In the genomic region with DNA sequence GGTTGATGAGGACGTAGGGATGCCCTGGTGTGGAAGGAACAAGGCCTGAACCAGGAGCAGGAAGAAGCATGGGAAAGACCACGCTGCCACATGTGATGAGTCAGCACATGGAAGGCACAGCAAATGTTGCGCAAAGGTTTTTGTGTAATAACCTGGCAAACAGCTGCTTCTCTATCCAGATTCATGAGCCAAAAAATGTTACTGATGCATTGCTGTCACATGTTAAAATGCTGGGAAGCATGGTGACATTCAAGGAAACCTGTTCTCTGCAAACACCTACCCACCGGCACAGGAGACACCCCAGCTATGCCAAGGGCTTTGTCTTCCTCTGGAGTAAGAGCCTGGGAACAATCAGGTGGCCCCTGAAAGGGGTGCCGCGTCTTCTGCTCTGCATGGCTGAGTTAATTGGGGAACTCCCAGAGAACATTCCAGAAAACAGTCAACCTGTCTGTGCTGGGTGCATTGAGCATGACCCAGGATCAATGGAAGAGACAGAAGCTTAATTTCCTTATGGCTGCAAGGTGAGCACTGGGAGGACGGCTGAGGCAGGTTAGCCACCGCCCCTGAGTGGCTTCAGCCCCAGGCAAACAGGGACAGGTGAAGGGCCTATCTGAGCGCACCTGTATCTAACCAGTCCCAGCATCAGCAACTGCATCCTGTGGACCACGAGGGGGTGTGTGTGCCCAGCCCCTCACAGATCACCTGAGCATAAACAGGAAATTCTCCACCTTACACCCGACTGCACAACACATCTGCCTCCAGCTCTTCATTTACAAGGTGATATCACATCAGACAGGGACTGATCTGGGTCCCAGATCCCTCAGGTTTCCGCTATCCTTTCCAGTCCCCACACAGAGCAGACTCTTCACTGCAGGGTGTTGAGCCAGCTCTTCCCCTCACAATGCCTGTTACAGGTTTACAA, we compare ENCODE assay signal across 9 cellular contexts.
A peak's percentile ranks its signal among the peaks of the same experiment; 100 is the strongest.
DNase-seq lines count a peak whose midpoint lies in the region; ATAC-seq and TF ChIP-seq lines count a peak whose summit lies in the region.
"Had no signal": no experiment of that assay in that cellular context is flagged by ENCODE, and none has a peak within 500 bp of the region (broad histone marks: within the 10 kb centered on the region; RNA-seq: fewer than 3 reads in every experiment).

No MANE protein-coding gene starts in this region.

- TF ChIP-seq RAD21 in HCT116 (IDR thresholded peaks at IDR 0.05; ENCODE audit: low read depth) (no peak), liver (IDR thresholded peaks at IDR 0.05) (no peak)

- no TSS peak for BruUV-seq in HCT116 (replicated peaks; lab: Mats Ljungman, UMichigan)

- H3K4me3 ChIP-seq in HCT116 (replicated peaks in 1 of 2; ENCODE audit: low read depth in 1 of 2, low read length in 2 of 2): no peak overlapping the region
- H3K4me3 ChIP-seq in liver (ENCODE audit: low read depth in 1 of 3, low read length in 3 of 3): no peak overlapping the region
- H3K4me3 ChIP-seq: SK-N-MC had no signal

- H2AFZ ChIP-seq in HCT116 (ENCODE audit: low read depth, low read length, poor library complexity, severe bottlenecking): peak overlapping the region; percentile 77

- H3K9ac ChIP-seq in HCT116 (ENCODE audit: low read length) (no peak overlapping the region), liver (ENCODE audit: low read depth in 1 of 2, low read length in 2 of 2) (no peak overlapping the region)

- H3K4me3 Mint-ChIP-seq in CD14-positive monocyte: peak overlapping the region in 1 of 2 donors; percentile 46

- RAD21 ChIA-PET in HCT116 (lab: Charles Lee; ENCODE audit: low non-redundant PET in 1 of 2, low total read pairs in 2 of 2, uncharacterized antibody in 2 of 2, unreplicated experiment in 2 of 2): interaction anchor here (0.5 to 2.0 kb wide), 5 partner anchors 15 to 131 kb away, joined by 3 to 4 read pairs (median 4); no protein-coding TSS in a partner anchor

- CTCF ChIA-PET in HCT116 (lab: Charles Lee): interaction anchor here (0.7 to 4.0 kb wide), 21 partner anchors 8 to 289 kb away, joined by 3 to 63 read pairs (median 7); no protein-coding TSS in a partner anchor

- ATAC-seq in HCT116 (peak; percentile 18; the same call in 1 of the 2 replicates), HG02642 (IDR thresholded peaks at IDR 0.05; ENCODE audit: poor library complexity, unreplicated experiment) (no peak)

- H4K20me1 ChIP-seq in HCT116 (ENCODE audit: insufficient read depth): no peaks in the 10 kb centered on the region

- intact Hi-C loops in CD14-positive monocyte (cut with micrococcal nuclease) (no loop called here), HCT116 (cut with micrococcal nuclease) (loop anchor here (5.0 kb wide), 1 partner anchor 129 kb away; no protein-coding TSS in a partner anchor)

- H3K27me3 ChIP-seq in HCT116 (ENCODE audit: insufficient read depth, low read length) (no peaks in the 10 kb centered on the region), liver (ENCODE audit: control insufficient read depth in 4 of 4, insufficient read depth in 4 of 4, low read length in 3 of 4) (no peaks in the 10 kb centered on the region)

- H3K79me2 ChIP-seq in HCT116 (ENCODE audit: insufficient read depth, low read length): no peaks in the 10 kb centered on the region

- peaks cover 28% of the 10 kb centered on the region for H3K4me1 Mint-ChIP-seq in CD14-positive monocyte

- H3K36me3 ChIP-seq in HCT116 (ENCODE audit: control insufficient read depth in 1 of 2, insufficient read depth in 2 of 2, low read length in 2 of 2) (no peaks in the 10 kb centered on the region), liver (ENCODE audit: control insufficient read depth in 4 of 4, insufficient read depth in 3 of 4, low read depth in 1 of 4, low read length in 3 of 4) (no peaks in the 10 kb centered on the region)

- DNase-seq in CD14-positive monocyte (ENCODE audit: low spot score): peak; percentile 71
- DNase-seq in HCT116 (ENCODE audit: low read depth, low spot score): no peak
- peak; percentile 67 for DNase-seq in activated effector memory CD4-positive, alpha-beta T cell treated with anti-CD3 and anti-CD28 coated beads, Interleukin-2, amount 50 U/mL, for 16 hours
- DNase-seq in RKO (ENCODE audit: low spot score): no peak
- DNase-seq in DMS79 treated with DMSO at 0.1 percent for 48 hours (lab: John Stamatoyannopoulos, UW): no peak
- DNase-seq in NCI-H2029 treated with DMSO at 0.1 percent for 48 hours (lab: John Stamatoyannopoulos, UW): no peak

- POLR2A ChIA-PET in HCT116 (lab: Charles Lee): interaction anchor here (1.0 kb wide), 1 partner anchor 17 kb away, joined by 4 read pairs; no protein-coding TSS in a partner anchor

- H3K9me3 ChIP-seq in HCT116 (ENCODE audit: control insufficient read depth in 1 of 2, insufficient read depth in 1 of 2, low read depth in 1 of 2, low read length in 2 of 2): no peaks in the 10 kb centered on the region
- H3K9me3 ChIP-seq in liver (ENCODE audit: control insufficient read depth in 4 of 4, low read length in 3 of 4): no peaks in the 10 kb centered on the region

- H3K4me2 ChIP-seq in HCT116 (ENCODE audit: low read length): peak overlapping the region; percentile 6; the same call in 1 of the 2 replicates

- TF ChIP-seq POLR2A in HCT116 (IDR thresholded peaks at IDR 0.05; ENCODE audit: borderline replicate concordance, extremely low read depth, insufficient read depth, insufficient read length): no peak

- WGBS in liver: 64% methylated on average over 12 of the region's 12 CpGs

- H3K4me1 ChIP-seq in HCT116 (ENCODE audit: control insufficient read depth in 1 of 2, insufficient read depth in 2 of 2, low read length in 2 of 2): peaks cover 0 to 4% of the 10 kb centered on the region in 2 experiments; a peak in 1 of 4 replicates
- H3K4me1 ChIP-seq in liver (ENCODE audit: control insufficient read depth in 4 of 4, insufficient read depth in 4 of 4, low read length in 3 of 4): peaks cover 9 to 20% (median 16%) of the 10 kb centered on the region in 4 donors

- H3K9me2 ChIP-seq in HCT116 (ENCODE audit: insufficient read depth): no peaks in the 10 kb centered on the region

- H3K27me3 Mint-ChIP-seq in CD14-positive monocyte (ENCODE audit: low read depth in 3 of 3): peaks cover 0 to 1% (median 0%) of the 10 kb centered on the region in 3 donors

- peak overlapping the region; percentile 54 to 87 (median 81) for H3K27ac Mint-ChIP-seq in CD14-positive monocyte

- no peaks in the 10 kb centered on the region for H3K9me3 Mint-ChIP-seq in CD14-positive monocyte

- H3K27ac ChIP-seq in HCT116 (ENCODE audit: low read depth, low read length) (no peak overlapping the region), liver (ENCODE audit: low read depth in 1 of 2, low read length in 2 of 2) (peak overlapping the region; percentile 72 to 79)
- H3K27ac ChIP-seq: SK-N-MC had no signal

- TF ChIP-seq CTCF in CD14-positive monocyte (IDR thresholded peaks at IDR 0.05) (no peak), HCT116 (IDR thresholded peaks at IDR 0.05 in 2 of 3, conservative IDR thresholded peaks at IDR 0.05 in 1 of 3; ENCODE audit: borderline replicate concordance in 1 of 3, insufficient read depth in 1 of 3, low read depth in 2 of 3, low read length in 2 of 3) (no peak), liver (IDR thresholded peaks at IDR 0.05; ENCODE audit: low read depth, low read length, missing input control) (no peak)

- H3K36me3 Mint-ChIP-seq in CD14-positive monocyte: no peaks in the 10 kb centered on the region

TF ChIP-seq in HCT116, 20 proteins besides CTCF, POLR2A, EP300 and RAD21 (continues in another document):
- TF ChIP-seq CBX3 (IDR thresholded peaks at IDR 0.05; ENCODE audit: low read depth): no peak
- TF ChIP-seq SP1 (IDR thresholded peaks at IDR 0.05; ENCODE audit: low read depth): no peak
- TF ChIP-seq POLR2AphosphoS5 (IDR thresholded peaks at IDR 0.05; ENCODE audit: low read depth, low read length): no peak

TF ChIP-seq in liver, 16 proteins besides CTCF, POLR2A, EP300 and RAD21 (continues in another document):
- no peak for TF ChIP-seq HNF4G (IDR thresholded peaks at IDR 0.05)
- peak; percentile 36 for TF ChIP-seq SP1 (IDR thresholded peaks at IDR 0.05)
- TF ChIP-seq GABPA (IDR thresholded peaks at IDR 0.05 in 1 of 2, conservative IDR thresholded peaks at IDR 0.05 in 1 of 2): peak in 1 of 2 donors; percentile 48
- peak; percentile 66 to 88 for TF ChIP-seq JUND (IDR thresholded peaks at IDR 0.05)
- TF ChIP-seq RXRA (IDR thresholded peaks at IDR 0.05): peak in 1 of 2 donors; percentile 75
- TF ChIP-seq, protein P1, sequence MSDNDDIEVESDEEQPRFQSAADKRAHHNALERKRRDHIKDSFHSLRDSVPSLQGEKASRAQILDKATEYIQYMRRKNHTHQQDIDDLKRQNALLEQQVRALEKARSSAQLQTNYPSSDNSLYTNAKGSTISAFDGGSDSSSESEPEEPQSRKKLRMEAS (IDR thresholded peaks at IDR 0.05): peak; percentile 99
- TF ChIP-seq, protein P2, sequence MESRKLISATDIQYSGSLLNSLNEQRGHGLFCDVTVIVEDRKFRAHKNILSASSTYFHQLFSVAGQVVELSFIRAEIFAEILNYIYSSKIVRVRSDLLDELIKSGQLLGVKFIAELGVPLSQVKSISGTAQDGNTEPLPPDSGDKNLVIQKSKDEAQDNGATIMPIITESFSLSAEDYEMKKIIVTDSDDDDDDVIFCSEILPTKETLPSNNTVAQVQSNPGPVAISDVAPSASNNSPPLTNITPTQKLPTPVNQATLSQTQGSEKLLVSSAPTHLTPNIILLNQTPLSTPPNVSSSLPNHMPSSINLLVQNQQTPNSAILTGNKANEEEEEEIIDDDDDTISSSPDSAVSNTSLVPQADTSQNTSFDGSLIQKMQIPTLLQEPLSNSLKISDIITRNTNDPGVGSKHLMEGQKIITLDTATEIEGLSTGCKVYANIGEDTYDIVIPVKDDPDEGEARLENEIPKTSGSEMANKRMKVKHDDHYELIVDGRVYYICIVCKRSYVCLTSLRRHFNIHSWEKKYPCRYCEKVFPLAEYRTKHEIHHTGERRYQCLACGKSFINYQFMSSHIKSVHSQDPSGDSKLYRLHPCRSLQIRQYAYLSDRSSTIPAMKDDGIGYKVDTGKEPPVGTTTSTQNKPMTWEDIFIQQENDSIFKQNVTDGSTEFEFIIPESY (IDR thresholded peaks at IDR 0.05): peak; percentile 54
- peak in 1 of 2 donors; percentile 50 for TF ChIP-seq EGR1 (IDR thresholded peaks at IDR 0.05; ENCODE audit: low read depth in 2 of 2)
- peak; percentile 42 for TF ChIP-seq FOXA2 (IDR thresholded peaks at IDR 0.05)

Comparison
In these comparisons a context has a peak if more than half of its experiments do, and no peak if none do; other contexts are left out.
1. DNase-seq: peak in CD14-positive monocyte (single experiment) and activated effector memory CD4-positive, alpha-beta T cell treated with anti-CD3 and anti-CD28 coated beads, Interleukin-2, amount 50 U/mL, for 16 hours (single experiment); none in HCT116 (single experiment), RKO (single experiment), DMS79 treated with DMSO at 0.1 percent for 48 hours (single experiment) and NCI-H2029 treated with DMSO at 0.1 percent for 48 hours (single experiment).